Comparison of ENCODE assay signal across 8 cellular contexts in the genomic region with DNA sequence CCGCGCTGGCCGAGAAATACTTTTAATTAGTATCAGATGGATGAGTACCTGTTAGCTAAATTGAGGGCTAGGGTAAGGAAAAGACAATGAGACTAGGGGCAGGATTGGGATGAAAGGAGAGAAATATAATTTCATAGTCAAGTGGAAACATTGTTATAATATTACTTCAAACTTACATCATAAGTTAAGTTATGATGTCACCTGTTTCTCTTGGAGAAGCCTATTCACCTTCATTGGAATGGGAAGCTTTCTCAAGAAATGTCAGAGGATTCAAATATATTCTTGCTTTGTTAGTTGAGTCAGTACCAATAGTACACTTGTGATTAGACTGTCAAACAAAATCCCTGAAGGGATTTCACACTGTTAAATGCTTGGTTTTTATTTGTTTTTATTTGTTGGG.
"Had no signal": no experiment of that assay in that cellular context is flagged by ENCODE, and none has a peak within 500 bp of the region (broad histone marks: within the 10 kb centered on the region; RNA-seq: fewer than 3 reads in every experiment).

No MANE protein-coding gene starts in this region.

- FAIRE-seq: G401.6, GM12878, GM12891, GM12892, GM18507, GM19239 had no signal

- DNase-seq: GDM1, GF-D8 had no signal

- ATAC-seq: GM12878 had no signal

- H3K4me3 ChIP-seq: GM12878 had no signal
